In genomic region chr1:169568497-169568896, GRCh38 we compare ENCODE assay signal across 1 cellular context.
A peak's percentile ranks its signal among the peaks of the same experiment; 100 is the strongest.
TF ChIP-seq lines count a peak whose summit lies in the region.

No MANE protein-coding gene starts in this region.

TF ChIP-seq in HepG2, 621 proteins besides CTCF, POLR2A, EP300 and RAD21 (continued from another document):
- peak; percentile 85; the same call in 1 of the 2 replicates for TF ChIP-seq AHDC1 (CRISPR knock-in tag; IDR thresholded peaks at IDR 0.05; ENCODE audit: borderline replicate concordance)
- TF ChIP-seq CREM (IDR thresholded peaks at IDR 0.05) = peak; percentile 52
- TF ChIP-seq CREM (CRISPR knock-in tag; IDR thresholded peaks at IDR 0.05) = no peak
- no peak for TF ChIP-seq SOX13 (IDR thresholded peaks at IDR 0.05)
- TF ChIP-seq SOX13 (CRISPR knock-in tag; conservative IDR thresholded peaks at IDR 0.05 in 1 of 2, IDR thresholded peaks at IDR 0.05 in 1 of 2) = peak in 1 of 2 experiments; percentile 81; a peak in 2 of 4 replicates
- TF ChIP-seq PAXIP1 (CRISPR knock-in tag; conservative IDR thresholded peaks at IDR 0.05) = peak; percentile 66
- TF ChIP-seq IRF2 (CRISPR knock-in tag; IDR thresholded peaks at IDR 0.05) = peak; percentile 26; the same call in 1 of the 2 replicates
- TF ChIP-seq ZBTB40 (IDR thresholded peaks at IDR 0.05) = no peak
- no peak for TF ChIP-seq ZBTB40 (CRISPR knock-in tag; IDR thresholded peaks at IDR 0.05)
- 0 out of 2 replicates have a peak, but pooled peaks have one; percentile 20 for TF ChIP-seq ERF (CRISPR knock-in tag; IDR thresholded peaks at IDR 0.05)
